Comparison of ENCODE assay signal across 2 cellular contexts in the genomic region with DNA sequence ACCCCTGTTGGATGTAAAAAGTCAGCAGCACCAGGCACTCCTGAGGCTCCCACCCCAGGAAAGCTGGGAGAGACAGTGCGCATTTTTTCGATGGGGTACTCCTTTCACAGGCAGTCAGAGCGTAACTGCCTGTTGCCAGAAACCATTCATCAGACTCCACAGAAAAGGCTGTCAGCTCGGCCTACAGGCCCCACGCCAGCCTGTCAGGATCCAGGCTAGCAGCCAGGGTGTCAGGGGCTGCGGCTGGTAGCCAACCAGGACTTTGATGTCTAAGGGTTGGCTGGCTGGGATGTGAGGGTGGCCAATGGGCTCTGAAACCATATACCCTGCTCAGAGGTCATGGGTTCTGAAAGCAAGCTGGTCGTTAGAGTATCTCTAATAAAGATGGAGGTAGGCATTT.
TF ChIP-seq lines count a peak whose summit lies in the region.

No MANE protein-coding gene starts in this region.

TF ChIP-seq in IMR-90, 13 proteins besides CTCF, POLR2A, EP300 and RAD21:
- TF ChIP-seq CHD1 (IDR thresholded peaks at IDR 0.05; ENCODE audit: low read depth, low read length) (no peak), NFE2L2 (IDR thresholded peaks at IDR 0.05; ENCODE audit: low read depth, low read length) (no peak), RCOR1 (IDR thresholded peaks at IDR 0.05; ENCODE audit: insufficient replicate concordance, low read length) (no peak), BHLHE40 (IDR thresholded peaks at IDR 0.05; ENCODE audit: low read depth, low read length) (no peak), CEBPB (IDR thresholded peaks at IDR 0.05; ENCODE audit: low read depth, low read length) (no peak), FOS (IDR thresholded peaks at IDR 0.05; ENCODE audit: low read depth, low read length) (no peak), MXI1 (IDR thresholded peaks at IDR 0.05; ENCODE audit: borderline replicate concordance, low read depth, low read length) (no peak), RFX5 (IDR thresholded peaks at IDR 0.05; ENCODE audit: low read depth, low read length) (no peak), MAZ (IDR thresholded peaks at IDR 0.05; ENCODE audit: borderline replicate concordance, low read depth, low read length) (no peak)
- TF ChIP-seq, protein P1, sequence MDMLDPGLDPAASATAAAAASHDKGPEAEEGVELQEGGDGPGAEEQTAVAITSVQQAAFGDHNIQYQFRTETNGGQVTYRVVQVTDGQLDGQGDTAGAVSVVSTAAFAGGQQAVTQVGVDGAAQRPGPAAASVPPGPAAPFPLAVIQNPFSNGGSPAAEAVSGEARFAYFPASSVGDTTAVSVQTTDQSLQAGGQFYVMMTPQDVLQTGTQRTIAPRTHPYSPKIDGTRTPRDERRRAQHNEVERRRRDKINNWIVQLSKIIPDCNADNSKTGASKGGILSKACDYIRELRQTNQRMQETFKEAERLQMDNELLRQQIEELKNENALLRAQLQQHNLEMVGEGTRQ (IDR thresholded peaks at IDR 0.05; ENCODE audit: low read depth, low read length), result no peak
- TF ChIP-seq, protein P2, sequence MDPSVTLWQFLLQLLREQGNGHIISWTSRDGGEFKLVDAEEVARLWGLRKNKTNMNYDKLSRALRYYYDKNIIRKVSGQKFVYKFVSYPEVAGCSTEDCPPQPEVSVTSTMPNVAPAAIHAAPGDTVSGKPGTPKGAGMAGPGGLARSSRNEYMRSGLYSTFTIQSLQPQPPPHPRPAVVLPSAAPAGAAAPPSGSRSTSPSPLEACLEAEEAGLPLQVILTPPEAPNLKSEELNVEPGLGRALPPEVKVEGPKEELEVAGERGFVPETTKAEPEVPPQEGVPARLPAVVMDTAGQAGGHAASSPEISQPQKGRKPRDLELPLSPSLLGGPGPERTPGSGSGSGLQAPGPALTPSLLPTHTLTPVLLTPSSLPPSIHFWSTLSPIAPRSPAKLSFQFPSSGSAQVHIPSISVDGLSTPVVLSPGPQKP (IDR thresholded peaks at IDR 0.05; ENCODE audit: borderline replicate concordance, low read depth, low read length), result no peak

TF ChIP-seq in H1, 55 proteins besides CTCF, POLR2A, EP300 and RAD21:
- TF ChIP-seq CEBPB (IDR thresholded peaks at IDR 0.05; ENCODE audit: low read depth, low read length) (no peak), KDM4A (IDR thresholded peaks at IDR 0.05; ENCODE audit: low read depth, low read length, severe bottlenecking) (no peak), KDM1A (IDR thresholded peaks at IDR 0.05; ENCODE audit: borderline replicate concordance, low read length) (no peak), POLR2AphosphoS5 (IDR thresholded peaks at IDR 0.05; ENCODE audit: low read depth, low read length) (no peak)
